20 cellular contexts compared by ENCODE assay signal in genomic region chr1:184804220-184804619, GRCh38.
"Had no signal": no experiment of that assay in that cellular context is flagged by ENCODE, and none has a peak within 500 bp of the region (broad histone marks: within the 10 kb centered on the region; RNA-seq: fewer than 3 reads in every experiment).

No MANE protein-coding gene starts in this region.

- FAIRE-seq: frontal cortex, keratinocyte, urothelium cell line had no signal

- H3K36me3 ChIP-seq: colonic mucosa, ovary had no signal

- ATAC-seq: left lobe of liver; natural killer cell; sciatic nerve; stimulated activated naive B cell treated with anti-CD40 and anti-IgM and Interleukin-4, amounts not matched to agents 10 μg/mL and 1 μg/mL and 100 μg/mL, for 72 hours had no signal

- DNase-seq: colonic mucosa; effector CD8-positive, alpha-beta T cell; endodermal cell; erythroblast; head of caudate nucleus; natural killer cell; occipital lobe; ovary; spleen; stimulated activated CD4-positive, alpha-beta T cell treated with anti-CD3 and anti-CD28 coated beads, Interleukin-2, amount 100 ng/mL, for 48 hours; stimulated activated naive B cell treated with anti-CD40 and anti-IgM and Interleukin-4, amounts not matched to agents 10 μg/mL and 1 μg/mL and 100 μg/mL, for 72 hours; upper lobe of left lung had no signal

- H3K9me3 ChIP-seq: colonic mucosa, ovary, spleen, thoracic aorta, tibial nerve, upper lobe of left lung had no signal

- H3K27ac ChIP-seq: colonic mucosa, ovary, spleen, thoracic aorta, tibial nerve, upper lobe of left lung had no signal

- H3K27me3 ChIP-seq: colonic mucosa, ovary, spleen, tibial nerve, upper lobe of left lung had no signal

- H3K4me1 ChIP-seq: colonic mucosa had no signal

- H3K4me3 ChIP-seq: colonic mucosa, lung, ovary, spleen, thoracic aorta, tibial nerve, upper lobe of left lung had no signal
